ENCODE assay signal across 8 cellular contexts in the genomic region with DNA sequence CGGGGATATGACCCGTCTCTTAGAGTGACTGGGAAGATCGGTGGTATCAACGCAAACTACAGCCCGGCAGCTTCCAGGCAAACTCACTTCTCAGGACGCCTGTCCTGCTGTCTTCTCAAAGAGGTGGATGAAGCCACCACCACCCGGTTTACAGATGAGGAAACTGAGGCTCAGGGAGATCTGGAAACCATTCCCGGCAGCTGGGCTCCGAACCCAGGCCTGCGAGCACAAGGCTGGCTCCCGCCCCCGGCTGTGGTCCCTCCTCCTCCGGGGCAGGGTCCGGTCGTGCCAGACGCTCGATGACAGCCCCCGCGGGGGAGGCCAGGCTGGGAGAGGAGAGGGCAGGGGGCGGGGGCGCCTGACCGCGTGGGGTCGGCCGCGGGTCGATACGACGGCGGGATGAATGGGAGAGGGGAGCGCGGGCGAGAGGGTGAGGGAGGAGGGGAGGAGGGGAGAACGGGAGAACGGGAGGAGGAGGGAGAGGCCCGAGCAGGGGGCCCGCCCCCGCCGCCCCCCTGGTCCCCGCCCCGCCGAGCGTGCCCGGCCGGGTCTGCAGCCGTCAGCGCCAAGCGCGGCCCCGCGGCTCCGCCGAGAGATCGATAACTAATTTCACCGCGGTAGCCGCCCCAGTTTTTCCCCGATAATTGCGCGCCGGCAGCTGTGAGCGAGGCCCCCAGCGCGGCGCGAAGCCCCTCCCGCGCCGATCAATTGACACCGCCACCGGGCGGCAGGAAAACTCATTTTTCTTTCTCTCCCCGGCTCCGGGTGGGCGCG. TPM values are rescaled to one million over a fixed set of nuclear protein-coding genes. Genes with fewer than 3 reads are reported as not detected.
DNase-seq lines count a peak whose midpoint lies in the region; ATAC-seq, FAIRE-seq and TF ChIP-seq lines count a peak whose summit lies in the region.

No MANE protein-coding gene starts in this region.

- no peak overlapping the region for H3K14ac ChIP-seq in H1 (ENCODE audit: insufficient read length)

- peak overlapping the region; percentile 57 to 79 (median 70) for H3K4me3 ChIP-seq in BLaER1 treated with 17β-estradiol and CSF1 and Interleukin-3, amounts not matched to agents 10 nM and 100 nM
- H3K4me3 ChIP-seq in H1 (ENCODE audit: extremely low read depth in 1 of 4, insufficient read depth in 2 of 4, low read depth in 3 of 4, low read length in 4 of 4) (peak overlapping the region; percentile 37 to 89 (median 45)), neuron (ENCODE audit: low read length) (peak overlapping the region; percentile 43), PC-3 (ENCODE audit: low read length) (no peak overlapping the region)

- TF ChIP-seq CTCF in H1 (IDR thresholded peaks at IDR 0.05; ENCODE audit: control extremely low read depth in 1 of 3, insufficient read depth in 1 of 3, low read depth in 1 of 3, low read length in 3 of 3), result no peak
- TF ChIP-seq CTCF in PC-3 (conservative IDR thresholded peaks at IDR 0.05; ENCODE audit: low read depth, low read length), result no peak

- H3K23ac ChIP-seq in H1 (ENCODE audit: insufficient read length), result no peak overlapping the region

- FAIRE-seq in H1 (lab: Jason Lieb, UNC), result no peak

- no peak for TF ChIP-seq RAD21 in H1 (IDR thresholded peaks at IDR 0.05 in 1 of 2, conservative IDR thresholded peaks at IDR 0.05 in 1 of 2; ENCODE audit: low read depth in 2 of 2, low read length in 2 of 2)

- H2AK5ac ChIP-seq in H1 (ENCODE audit: low read depth, low read length), result no peak overlapping the region

- peak overlapping the region in 7 of 11 experiments; percentile 17 to 60 (median 40); a peak in 9 of 22 replicates for H3K27ac ChIP-seq in BLaER1 treated with 17β-estradiol and CSF1 and Interleukin-3, amounts not matched to agents 10 nM and 100 nM
- H3K27ac ChIP-seq in H1 (ENCODE audit: low read depth, low read length) (no peak overlapping the region), PC-3 (ENCODE audit: low read length) (no peak overlapping the region)

- no peak overlapping the region for H2BK12ac ChIP-seq in H1 (ENCODE audit: low read depth, low read length)

- no peak overlapping the region for H3K18ac ChIP-seq in H1 (ENCODE audit: extremely low read depth, low read length)

- no peak overlapping the region for H2BK15ac ChIP-seq in H1 (ENCODE audit: low read length)

- no peak overlapping the region for H2BK5ac ChIP-seq in H1 (ENCODE audit: low read depth, low read length)

- H4K20me1 ChIP-seq in BLaER1 treated with 17β-estradiol and CSF1 and Interleukin-3, amounts not matched to agents 10 nM and 100 nM, result peaks cover 0 to 13% (median 0%) of the 10 kb centered on the region in 11 experiments; a peak in 4 of 22 replicates
- H4K20me1 ChIP-seq in H1 (replicated peaks in 1 of 2; ENCODE audit: control insufficient read depth in 1 of 2, insufficient read depth in 2 of 2, low read length in 2 of 2) (peaks cover 0 to 3% of the 10 kb centered on the region in 2 experiments), PC-3 (ENCODE audit: low read length) (no peaks in the 10 kb centered on the region)

- H3K23me2 ChIP-seq in H1 (ENCODE audit: low read depth, low read length), result peaks cover 11% of the 10 kb centered on the region; the same call in 1 of the 2 replicates

- H3K9me3 ChIP-seq in BLaER1 treated with 17β-estradiol and CSF1 and Interleukin-3, amounts not matched to agents 10 nM and 100 nM (replicated peaks in 1 of 11), result no peaks in the 10 kb centered on the region
- no peaks in the 10 kb centered on the region for H3K9me3 ChIP-seq in H1 (ENCODE audit: insufficient read depth in 2 of 2, low read depth in 1 of 2, low read length in 1 of 2)
- H3K9me3 ChIP-seq in neuron (ENCODE audit: low read length), result peaks cover 2% of the 10 kb centered on the region
- no peaks in the 10 kb centered on the region for H3K9me3 ChIP-seq in PC-3 (ENCODE audit: low read length)

- no peaks in the 10 kb centered on the region for H3F3A ChIP-seq in PC-3 (ENCODE audit: low read length, unreplicated experiment)

- H3K79me2 ChIP-seq in H1 (ENCODE audit: control insufficient read depth in 1 of 2, insufficient read depth in 2 of 2, low read length in 2 of 2) (no peaks in the 10 kb centered on the region), PC-3 (ENCODE audit: low read length) (no peaks in the 10 kb centered on the region)

- H2BK120ac ChIP-seq in H1 (replicated peaks; ENCODE audit: low read depth, low read length), result no peak overlapping the region

- H4K5ac ChIP-seq in H1 (ENCODE audit: insufficient read length, low read depth, low read length), result no peak overlapping the region

- H3K4ac ChIP-seq in H1 (replicated peaks; ENCODE audit: insufficient read length, low read depth, low read length), result no peak overlapping the region

- peaks cover 9 to 74% (median 58%) of the 10 kb centered on the region in 10 experiments; a peak in 18 of 20 replicates for H3K4me1 ChIP-seq in BLaER1 treated with 17β-estradiol and CSF1 and Interleukin-3, amounts not matched to agents 10 nM and 100 nM
- H3K4me1 ChIP-seq in H1 (replicated peaks in 1 of 4; ENCODE audit: control insufficient read depth in 3 of 4, insufficient read depth in 4 of 4, low read length in 3 of 4), result peaks cover 0 to 14% (median 10%) of the 10 kb centered on the region in 4 experiments; a peak in 6 of 7 replicates
- H3K4me1 ChIP-seq in neuron (ENCODE audit: insufficient read depth, low read length), result peaks cover 11% of the 10 kb centered on the region
- H3K4me1 ChIP-seq in PC-3 (ENCODE audit: insufficient read depth, low read length), result no peaks in the 10 kb centered on the region

- ATAC-seq in GM18909 (IDR thresholded peaks at IDR 0.05; ENCODE audit: poor library complexity, unreplicated experiment) (no peak), HG03469 (IDR thresholded peaks at IDR 0.05; ENCODE audit: unreplicated experiment) (no peak), PC-3 (no peak)

- intact Hi-C loops in PC-3 (cut with micrococcal nuclease), result no loop called here

- no peaks in the 10 kb centered on the region for H3K79me1 ChIP-seq in H1 (ENCODE audit: low read depth, low read length)

- TF ChIP-seq EP300 in H1 (IDR thresholded peaks at IDR 0.05; ENCODE audit: borderline replicate concordance in 1 of 2, low read depth in 2 of 2, low read length in 2 of 2), result no peak

- no peak overlapping the region for H2BK20ac ChIP-seq in H1 (ENCODE audit: low read length)

- DNase-seq in NCI-H1105 (lab: John Stamatoyannopoulos, UW) (peak; percentile 10), H1 (ENCODE audit: low read depth in 1 of 2, low spot score in 2 of 2) (peak in 1 of 2 experiments; percentile 62), HT-29 (ENCODE audit: low spot score) (no peak), PC-3 (no peak)

- no peak overlapping the region for H4K8ac ChIP-seq in H1 (ENCODE audit: extremely low read depth, insufficient read depth, low read length)

- no peaks in the 10 kb centered on the region for H3K9me2 ChIP-seq in PC-3 (replicated peaks; ENCODE audit: low read length)

- POLR2A ChIA-PET in H1 (lab: Charles Lee; ENCODE audit: partially characterized antibody), result no interaction called here
- POLR2A ChIA-PET in PC-3 (lab: Charles Lee; ENCODE audit: unreplicated experiment), result no interaction called here

- CTCF ChIA-PET in H1 (lab: Charles Lee; ENCODE audit: partially characterized antibody) (no interaction called here), PC-3 (lab: Charles Lee) (no interaction called here)

- H3K56ac ChIP-seq in H1 (replicated peaks; ENCODE audit: insufficient read length, low read depth, low read length), result no peak overlapping the region

- peak overlapping the region; percentile 57 to 78 (median 68) for H3K9ac ChIP-seq in BLaER1 treated with 17β-estradiol and CSF1 and Interleukin-3, amounts not matched to agents 10 nM and 100 nM
- H3K9ac ChIP-seq in H1 (replicated peaks in 1 of 4; ENCODE audit: extremely low read depth in 1 of 4, low read depth in 3 of 4, low read length in 3 of 4) (no peak overlapping the region), PC-3 (ENCODE audit: low read length) (no peak overlapping the region)

- BruUV-seq in PC-3 (replicated peaks; lab: Mats Ljungman, UMichigan), result no TSS peak

- WGBS in H1 (ENCODE audit: extremely low coverage in 1 of 2, insufficient coverage in 1 of 2, insufficient read length in 1 of 2, insufficient replicate concordance in 2 of 2, low coverage in 1 of 2, low lambda C conversion rate in 2 of 2, missing lambda C conversion rate in 1 of 2), 2 experiments, result 6% methylated on average over 14 of the region's 76 CpGs; no CpG with 5 or more reads in 1 of the 2 experiments

- TF ChIP-seq POLR2A in H1 (IDR thresholded peaks at IDR 0.05; ENCODE audit: control extremely low read depth in 1 of 2, low read depth in 2 of 2, low read length in 2 of 2), result no peak

- H3K27me3 ChIP-seq in BLaER1 treated with 17β-estradiol and CSF1 and Interleukin-3, amounts not matched to agents 10 nM and 100 nM, result peaks cover 0 to 21% (median 0%) of the 10 kb centered on the region in 11 experiments; a peak in 5 of 22 replicates
- H3K27me3 ChIP-seq in H1 (replicated peaks in 1 of 4; ENCODE audit: control insufficient read depth in 3 of 4, extremely low read depth in 1 of 4, insufficient read depth in 3 of 4, low read length in 3 of 4), result peaks cover 4 to 40% (median 25%) of the 10 kb centered on the region in 4 experiments
- peaks cover 5% of the 10 kb centered on the region for H3K27me3 ChIP-seq in neuron (ENCODE audit: insufficient read depth, low read length)
- H3K27me3 ChIP-seq in PC-3 (ENCODE audit: low read length), result no peaks in the 10 kb centered on the region

- peaks cover 0 to 7% (median 0%) of the 10 kb centered on the region in 11 experiments; a peak in 2 of 22 replicates for H3K36me3 ChIP-seq in BLaER1 treated with 17β-estradiol and CSF1 and Interleukin-3, amounts not matched to agents 10 nM and 100 nM
- H3K36me3 ChIP-seq in H1 (ENCODE audit: control insufficient read depth in 2 of 4, insufficient read depth in 4 of 4, low read length in 3 of 4) (no peaks in the 10 kb centered on the region), neuron (ENCODE audit: insufficient read depth, low read length) (no peaks in the 10 kb centered on the region), PC-3 (ENCODE audit: low read depth, low read length) (no peaks in the 10 kb centered on the region)

- H2AFZ ChIP-seq in H1 (ENCODE audit: low read length), result peak overlapping the region; percentile 25; the same call in 1 of the 2 replicates
- H2AFZ ChIP-seq in neuron (ENCODE audit: low read depth, low read length), result peak overlapping the region; percentile 42
- no peak overlapping the region for H2AFZ ChIP-seq in PC-3 (ENCODE audit: low read length)

- no peak overlapping the region for H4K91ac ChIP-seq in H1 (replicated peaks; ENCODE audit: insufficient read length, low read length)

- peak overlapping the region; percentile 90 to 100 (median 97) for H3K4me2 ChIP-seq in BLaER1 treated with 17β-estradiol and CSF1 and Interleukin-3, amounts not matched to agents 10 nM and 100 nM
- H3K4me2 ChIP-seq in H1 (ENCODE audit: insufficient read depth in 1 of 2, low read depth in 2 of 2, low read length in 2 of 2) (peak overlapping the region; percentile 93), PC-3 (ENCODE audit: low read length) (no peak overlapping the region)

RNA-seq across cellular contexts. Expression of gene IGLL1, which starts 14.0 kb away (rescaled TPM):
- total RNA-seq in H1 (2021; fragmentation: NEBNext Ultra II Directional; extraction: Animal tissue kit (Norgen Biotek cat#: 25700)), result not detected in 2 replicates
- not detected in 2 replicates for polyA plus RNA-seq in H1 (2011; rRNA removed)
- polyA plus RNA-seq in H1 (2011; cell fraction: cytosol; rRNA removed), result not detected
- polyA plus RNA-seq in H1 (2011; cell fraction: nucleus; rRNA removed), result 0.21 TPM
- not detected in 4 replicates for polyA plus RNA-seq in H1 (2012, experiment 1 of 2)
- polyA plus RNA-seq in H1 (2012, experiment 2 of 2), result not detected
- polyA plus RNA-seq in H1 (2013, experiment 1 of 2), result not detected
- not detected for polyA plus RNA-seq in H1 (2013, experiment 2 of 2)
- not detected in 2 replicates for polyA minus RNA-seq in H1 (2011; rRNA and poly(A)+ RNA removed)
- not detected for polyA minus RNA-seq in H1 (2011; cell fraction: cytosol; rRNA and poly(A)+ RNA removed)
- not detected for polyA minus RNA-seq in H1 (2011; cell fraction: nucleus; rRNA and poly(A)+ RNA removed)
- total RNA-seq in HT-29 (2014; rRNA removed; shearing (Covaris generic)), result not detected in 2 replicates
- not detected in 2 replicates for total RNA-seq in PC-3 (2014; rRNA removed)

Comparison
In these comparisons a context has a peak if more than half of its experiments do, and no peak if none do; other contexts are left out.
1. H3K27ac ChIP-seq: peak in BLaER1 treated with 17β-estradiol and CSF1 and Interleukin-3, amounts not matched to agents 10 nM and 100 nM (7 of 11); none in H1 (single experiment) and PC-3 (single experiment).
2. H3K9ac ChIP-seq: peak in BLaER1 treated with 17β-estradiol and CSF1 and Interleukin-3, amounts not matched to agents 10 nM and 100 nM (11 of 11); none in H1 (0 of 4) and PC-3 (single experiment).